9 cellular contexts compared by ENCODE assay signal in the genomic region with DNA sequence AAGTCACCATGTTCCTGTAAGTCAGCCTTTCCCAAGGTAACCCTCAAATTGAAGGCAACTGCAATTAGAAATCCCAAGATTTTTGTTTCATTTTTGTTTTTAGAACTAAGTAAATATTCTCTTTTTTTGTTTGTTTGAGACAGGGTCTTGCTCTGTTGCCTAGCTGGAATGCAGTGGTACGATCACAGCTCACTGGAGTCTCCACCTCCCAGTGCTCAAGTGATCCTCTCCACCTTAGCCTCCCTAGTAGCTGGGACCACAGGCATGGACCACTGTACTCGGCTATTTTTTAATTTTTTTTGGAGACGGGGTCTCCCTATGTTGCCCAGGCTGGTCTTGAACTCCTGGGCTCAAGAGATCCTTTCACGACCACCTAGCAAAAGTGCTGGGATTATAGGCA.
"Had no signal": no experiment of that assay in that cellular context is flagged by ENCODE, and none has a peak within 500 bp of the region (broad histone marks: within the 10 kb centered on the region; RNA-seq: fewer than 3 reads in every experiment).

No MANE protein-coding gene starts in this region.

- DNase-seq: GM23248, GOT3, H7, HFFc6 had no signal

- H3K27ac ChIP-seq: GM23248, HL-60 had no signal

- H3K4me3 ChIP-seq: GM23248, HAP-1, K562 had no signal

- ATAC-seq: HCT116, HepG2, K562 had no signal

- H3K36me3 ChIP-seq: HAP-1 had no signal

- H3K9me3 ChIP-seq: HAP-1 had no signal
